Comparison of ENCODE assay signal across 21 cellular contexts in the genomic region with DNA sequence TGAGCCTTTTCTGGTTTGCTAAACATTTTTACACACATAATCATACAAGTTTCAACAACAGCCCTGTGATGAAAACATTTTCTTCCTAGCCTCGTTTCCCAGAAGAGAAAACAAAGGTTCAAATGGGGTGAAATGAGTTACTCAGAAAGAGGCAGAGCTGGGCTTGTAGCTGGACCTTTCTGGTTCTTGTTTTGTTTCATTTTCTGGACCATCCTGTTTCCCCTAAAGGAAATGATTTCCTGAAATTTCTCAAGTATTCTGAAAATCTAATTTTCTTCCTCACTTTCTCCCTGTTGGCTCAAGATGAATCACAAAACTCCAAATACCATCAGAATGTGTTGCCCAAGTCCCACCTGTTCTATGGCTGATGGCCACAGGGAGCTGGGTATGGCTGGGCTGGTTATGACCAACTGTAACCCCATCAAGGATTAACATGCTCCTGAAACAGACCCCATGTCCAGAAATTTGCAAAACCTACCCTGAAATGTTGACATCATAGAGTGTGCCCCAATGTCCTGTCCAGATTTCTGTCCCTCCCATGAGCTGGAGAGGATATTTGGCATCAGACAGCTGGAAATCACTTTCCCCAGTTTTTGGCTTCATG. TPM values are rescaled to one million over a fixed set of nuclear protein-coding genes. Genes with fewer than 3 reads are reported as not detected.
"Had no signal": no experiment of that assay in that cellular context is flagged by ENCODE, and none has a peak within 500 bp of the region (broad histone marks: within the 10 kb centered on the region; RNA-seq: fewer than 3 reads in every experiment).

No MANE protein-coding gene starts in this region.

- H3K27me3 ChIP-seq: dorsolateral prefrontal cortex, right atrium auricular region, spleen, testis, tibial nerve had no signal

- H3K9me3 ChIP-seq: neutrophil, right atrium auricular region, testis, tibial nerve had no signal

- H3K27ac ChIP-seq: dorsolateral prefrontal cortex, neutrophil, right atrium auricular region, testis had no signal

- DNase-seq: central memory CD4-positive, alpha-beta T cell; dorsolateral prefrontal cortex; effector CD8-positive, alpha-beta T cell; immature natural killer cell; naive thymus-derived CD8-positive, alpha-beta T cell; posterior cingulate gyrus; spleen; stimulated activated CD4-positive, alpha-beta T cell treated with anti-CD3 and anti-CD28 coated beads, Interleukin-15, amount 100 ng/mL, for 24 hours; stimulated activated CD4-positive, alpha-beta T cell treated with anti-CD3 and anti-CD28 coated beads, Interleukin-1b, Interleukin-23, amount 100 ng/mL, for 48 hours; stimulated activated CD4-positive, alpha-beta T cell treated with anti-CD3 and anti-CD28 coated beads, Interleukin-4, amount 100 ng/mL, for 24 hours; testis had no signal

- H3K36me3 ChIP-seq: neutrophil, right atrium auricular region, spleen, tibial nerve had no signal

- H3K4me3 ChIP-seq: coronary artery, dorsolateral prefrontal cortex, right atrium auricular region, spleen, testis, tibial nerve had no signal

- ATAC-seq: esophagus mucosa; naive thymus-derived CD8-positive, alpha-beta T cell; stimulated activated memory B cell treated with anti-CD40 and anti-IgM and Interleukin-4, amounts not matched to agents 10 μg/mL and 1 μg/mL and 100 μg/mL, for 72 hours had no signal

RNA-seq across cellular contexts. Expression of gene APOL4, which starts 6.7 kb away (rescaled TPM):
- total RNA-seq: chondrocyte; mononuclear cell; naive thymus-derived CD8-positive, alpha-beta T cell; osteocyte had no signal
- polyA plus RNA-seq: naive thymus-derived CD8-positive, alpha-beta T cell; neural cell had no signal

RNA-seq across cellular contexts. Expression of gene APOL2, which starts 31.1 kb away (rescaled TPM):
- polyA plus RNA-seq: neural cell had no signal

RNA-seq across cellular contexts. Expression of gene APOL1, which starts 44.7 kb away (rescaled TPM):
- polyA plus RNA-seq: neural cell had no signal

RNA-seq across cellular contexts. Expression of gene APOL3, which starts 47.7 kb away (rescaled TPM):
- polyA plus RNA-seq: neural cell had no signal
